ENCODE assay signal across 21 cellular contexts in the genomic region with DNA sequence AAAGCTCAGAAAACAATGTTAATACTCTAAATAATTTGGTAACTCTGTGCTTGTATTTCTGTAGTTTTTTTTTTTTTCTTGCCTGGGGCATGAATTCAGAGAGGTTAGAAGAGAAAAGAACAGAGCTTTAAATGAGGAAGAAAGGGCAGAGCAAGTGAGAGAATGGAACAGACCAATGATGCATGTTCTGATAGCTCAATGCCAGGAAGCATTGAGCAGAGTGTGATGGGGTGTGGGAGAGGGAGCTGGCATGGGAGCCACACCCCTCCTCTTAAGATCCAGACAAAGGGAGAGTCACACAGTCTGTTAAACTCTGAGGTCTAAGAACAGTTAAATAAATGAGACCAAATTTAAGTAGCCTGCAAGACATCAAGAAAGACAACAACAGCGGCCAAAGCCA.
A peak's percentile ranks its signal among the peaks of the same experiment; 100 is the strongest.
DNase-seq lines count a peak whose midpoint lies in the region; ATAC-seq and TF ChIP-seq lines count a peak whose summit lies in the region.
"Had no signal": no experiment of that assay in that cellular context is flagged by ENCODE, and none has a peak within 500 bp of the region (broad histone marks: within the 10 kb centered on the region; RNA-seq: fewer than 3 reads in every experiment).

No MANE protein-coding gene starts in this region.

- POLR2A ChIA-PET in activated CD4-positive, alpha-beta memory T cell treated with anti-CD3 and anti-CD28 coated beads, Interleukin-2, amount 10 ng/mL, durations not matched to agents 7 days and 5 days (lab: Charles Lee): interaction anchor here (0.7 kb wide), 1 partner anchor 460 kb away, joined by 4 read pairs; no protein-coding TSS in a partner anchor

- no peak overlapping the region for H3K27ac Mint-ChIP-seq in activated CD4-positive, alpha-beta memory T cell treated with anti-CD3 and anti-CD28 coated beads, Interleukin-2, amount 10 ng/mL, durations not matched to agents 7 days and 5 days
- no peak overlapping the region for H3K27ac Mint-ChIP-seq in stimulated activated naive B cell treated with anti-CD40 and anti-IgM and Interleukin-4, amounts not matched to agents 10 μg/mL and 1 μg/mL and 100 μg/mL, for 72 hours
- H3K27ac Mint-ChIP-seq: CD4-positive, alpha-beta memory T cell; HFFc6; T-cell had no signal

- no peaks in the 10 kb centered on the region for H3K9me3 ChIP-seq in mucosa of descending colon

- TF ChIP-seq CTCF in mucosa of descending colon (IDR thresholded peaks at IDR 0.05) (no peak), GM13977 (IDR thresholded peaks at IDR 0.05; ENCODE audit: extremely low read depth, insufficient read depth, missing control alignments) (no peak)

- no peaks in the 10 kb centered on the region for H3K27me3 Mint-ChIP-seq in activated CD4-positive, alpha-beta memory T cell treated with anti-CD3 and anti-CD28 coated beads, Interleukin-2, amount 10 ng/mL, durations not matched to agents 7 days and 5 days
- H3K27me3 Mint-ChIP-seq in stimulated activated naive B cell treated with anti-CD40 and anti-IgM and Interleukin-4, amounts not matched to agents 10 μg/mL and 1 μg/mL and 100 μg/mL, for 72 hours: no peaks in the 10 kb centered on the region
- H3K27me3 Mint-ChIP-seq: CD4-positive, alpha-beta memory T cell; T-cell had no signal

- no peaks in the 10 kb centered on the region for H3K36me3 Mint-ChIP-seq in activated CD4-positive, alpha-beta memory T cell treated with anti-CD3 and anti-CD28 coated beads, Interleukin-2, amount 10 ng/mL, durations not matched to agents 7 days and 5 days (ENCODE audit: low read depth)
- H3K36me3 Mint-ChIP-seq in stimulated activated naive B cell treated with anti-CD40 and anti-IgM and Interleukin-4, amounts not matched to agents 10 μg/mL and 1 μg/mL and 100 μg/mL, for 72 hours: no peaks in the 10 kb centered on the region
- H3K36me3 Mint-ChIP-seq: CD4-positive, alpha-beta memory T cell; T-cell had no signal

- in situ Hi-C loops in GM13977 (cut with MboI; ENCODE audit: low pct_unique_long_range_greater_than_20kb, low sequenced_read_pairs, unreplicated experiment): no loop called here

- no peak overlapping the region for H3K4me3 ChIP-seq in mucosa of descending colon
- H3K4me3 ChIP-seq: GM23248, K562 had no signal

- H3K4me1 ChIP-seq in mucosa of descending colon (ENCODE audit: low read depth): no peaks in the 10 kb centered on the region

- H3K4me1 Mint-ChIP-seq in activated CD4-positive, alpha-beta memory T cell treated with anti-CD3 and anti-CD28 coated beads, Interleukin-2, amount 10 ng/mL, durations not matched to agents 7 days and 5 days: no peaks in the 10 kb centered on the region
- peaks cover 0 to 4% of the 10 kb centered on the region in 2 donors for H3K4me1 Mint-ChIP-seq in stimulated activated naive B cell treated with anti-CD40 and anti-IgM and Interleukin-4, amounts not matched to agents 10 μg/mL and 1 μg/mL and 100 μg/mL, for 72 hours
- H3K4me1 Mint-ChIP-seq: CD4-positive, alpha-beta memory T cell; T-cell had no signal

- intact Hi-C loops in mucosa of descending colon (cut with DNase I, micrococcal nuclease): no loop called here

- peak; percentile 5 for DNase-seq in NCI-H345 (lab: John Stamatoyannopoulos, UW)
- DNase-seq in NCI-H345 treated with DMSO at 0.1 percent for 48 hours (lab: John Stamatoyannopoulos, UW; ENCODE audit: unreplicated experiment): no peak
- no peak for DNase-seq in mucosa of descending colon
- no peak for DNase-seq in activated CD4-positive, alpha-beta memory T cell treated with anti-CD3 and anti-CD28 coated beads, Interleukin-2, amount 10 ng/mL, durations not matched to agents 7 days and 5 days
- DNase-seq in GM13977 (ENCODE audit: low spot score): no peak
- DNase-seq in stimulated activated naive B cell treated with anti-CD40 and anti-IgM and Interleukin-4, amounts not matched to agents 10 μg/mL and 1 μg/mL and 100 μg/mL, for 72 hours: no peak
- DNase-seq: AML-193; CD4-positive, alpha-beta memory T cell; COR-L47; GF-D8; GM23248; H9; HFFc6; Kasumi-1; NCI-H1092 treated with DMSO at 0.1 percent for 48 hours; NCI-H1436; NCI-H187 treated with DMSO at 0.1 percent for 48 hours; SIG-M5; T-cell had no signal

- H3K4me3 Mint-ChIP-seq in activated CD4-positive, alpha-beta memory T cell treated with anti-CD3 and anti-CD28 coated beads, Interleukin-2, amount 10 ng/mL, durations not matched to agents 7 days and 5 days: no peak overlapping the region
- H3K4me3 Mint-ChIP-seq in stimulated activated naive B cell treated with anti-CD40 and anti-IgM and Interleukin-4, amounts not matched to agents 10 μg/mL and 1 μg/mL and 100 μg/mL, for 72 hours: no peak overlapping the region
- H3K4me3 Mint-ChIP-seq: CD4-positive, alpha-beta memory T cell; H9; HFFc6; T-cell had no signal

- ATAC-seq in SK-N-SH treated with all-trans-retinoic acid at 6 μM for 48 hours (peak; percentile 37; the same call in 1 of the 3 replicates), mucosa of descending colon (peak; percentile 15)
- no peak for ATAC-seq in stimulated activated naive B cell treated with anti-CD40 and anti-IgM and Interleukin-4, amounts not matched to agents 10 μg/mL and 1 μg/mL and 100 μg/mL, for 72 hours (replicated peaks)
- ATAC-seq: K562, T-cell had no signal

- peaks cover 3% of the 10 kb centered on the region for H3K9me3 Mint-ChIP-seq in activated CD4-positive, alpha-beta memory T cell treated with anti-CD3 and anti-CD28 coated beads, Interleukin-2, amount 10 ng/mL, durations not matched to agents 7 days and 5 days
- H3K9me3 Mint-ChIP-seq in stimulated activated naive B cell treated with anti-CD40 and anti-IgM and Interleukin-4, amounts not matched to agents 10 μg/mL and 1 μg/mL and 100 μg/mL, for 72 hours: no peaks in the 10 kb centered on the region
- H3K9me3 Mint-ChIP-seq: H9 had no signal

- no peaks in the 10 kb centered on the region for H3K36me3 ChIP-seq in mucosa of descending colon (ENCODE audit: low read depth)

- CTCF ChIA-PET in activated CD4-positive, alpha-beta memory T cell treated with anti-CD3 and anti-CD28 coated beads, Interleukin-2, amount 10 ng/mL, durations not matched to agents 7 days and 5 days (lab: Charles Lee): no interaction called here

TF ChIP-seq in SK-N-SH treated with all-trans-retinoic acid at 6 μM for 48 hours, 23 proteins besides CTCF, POLR2A, EP300 and RAD21:
- TF ChIP-seq TOX (CRISPR knock-in tag; IDR thresholded peaks at IDR 0.05; ENCODE audit: borderline replicate concordance) (no peak), ZNF70 (CRISPR knock-in tag; IDR thresholded peaks at IDR 0.05) (no peak)
- TF ChIP-seq, protein P1, sequence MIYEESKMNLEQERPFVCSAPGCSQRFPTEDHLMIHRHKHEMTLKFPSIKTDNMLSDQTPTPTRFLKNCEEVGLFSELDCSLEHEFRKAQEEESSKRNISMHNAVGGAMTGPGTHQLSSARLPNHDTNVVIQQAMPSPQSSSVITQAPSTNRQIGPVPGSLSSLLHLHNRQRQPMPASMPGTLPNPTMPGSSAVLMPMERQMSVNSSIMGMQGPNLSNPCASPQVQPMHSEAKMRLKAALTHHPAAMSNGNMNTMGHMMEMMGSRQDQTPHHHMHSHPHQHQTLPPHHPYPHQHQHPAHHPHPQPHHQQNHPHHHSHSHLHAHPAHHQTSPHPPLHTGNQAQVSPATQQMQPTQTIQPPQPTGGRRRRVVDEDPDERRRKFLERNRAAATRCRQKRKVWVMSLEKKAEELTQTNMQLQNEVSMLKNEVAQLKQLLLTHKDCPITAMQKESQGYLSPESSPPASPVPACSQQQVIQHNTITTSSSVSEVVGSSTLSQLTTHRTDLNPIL (CRISPR knock-in tag; IDR thresholded peaks at IDR 0.05; ENCODE audit: low read depth): no peak
- TF ChIP-seq, protein P2, sequence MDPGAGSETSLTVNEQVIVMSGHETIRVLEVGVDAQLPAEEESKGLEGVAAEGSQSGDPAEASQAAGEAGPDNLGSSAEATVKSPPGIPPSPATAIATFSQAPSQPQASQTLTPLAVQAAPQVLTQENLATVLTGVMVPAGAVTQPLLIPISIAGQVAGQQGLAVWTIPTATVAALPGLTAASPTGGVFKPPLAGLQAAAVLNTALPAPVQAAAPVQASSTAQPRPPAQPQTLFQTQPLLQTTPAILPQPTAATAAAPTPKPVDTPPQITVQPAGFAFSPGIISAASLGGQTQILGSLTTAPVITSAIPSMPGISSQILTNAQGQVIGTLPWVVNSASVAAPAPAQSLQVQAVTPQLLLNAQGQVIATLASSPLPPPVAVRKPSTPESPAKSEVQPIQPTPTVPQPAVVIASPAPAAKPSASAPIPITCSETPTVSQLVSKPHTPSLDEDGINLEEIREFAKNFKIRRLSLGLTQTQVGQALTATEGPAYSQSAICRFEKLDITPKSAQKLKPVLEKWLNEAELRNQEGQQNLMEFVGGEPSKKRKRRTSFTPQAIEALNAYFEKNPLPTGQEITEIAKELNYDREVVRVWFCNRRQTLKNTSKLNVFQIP (CRISPR knock-in tag; IDR thresholded peaks at IDR 0.05; ENCODE audit: borderline replicate concordance, low read depth): no peak

Comparison
In these comparisons a context has a peak if more than half of its experiments do, and no peak if none do; other contexts are left out.
1. ATAC-seq: peak in SK-N-SH treated with all-trans-retinoic acid at 6 μM for 48 hours (single experiment) and mucosa of descending colon (single experiment); none in stimulated activated naive B cell treated with anti-CD40 and anti-IgM and Interleukin-4, amounts not matched to agents 10 μg/mL and 1 μg/mL and 100 μg/mL, for 72 hours (0 of 2).